ENCODE assay signal across 17 cellular contexts in genomic region chr5:72144762-72145161, GRCh38. TPM values are rescaled to one million over a fixed set of nuclear protein-coding genes. Genes with fewer than 3 reads are reported as not detected.
DNase-seq lines count a peak whose midpoint lies in the region; ATAC-seq and TF ChIP-seq lines count a peak whose summit lies in the region.
"Had no signal": no experiment of that assay in that cellular context is flagged by ENCODE, and none has a peak within 500 bp of the region (broad histone marks: within the 10 kb centered on the region; RNA-seq: fewer than 3 reads in every experiment).

No MANE protein-coding gene starts in this region.

- H3K36me3 ChIP-seq in SK-N-MC (ENCODE audit: insufficient read depth, low read length) (no peaks in the 10 kb centered on the region), tibial artery (peaks cover 0 to 9% (median 5%) of the 10 kb centered on the region in 3 donors)

- peak overlapping the region; percentile 56 for H3K27ac ChIP-seq in SK-N-MC
- peak overlapping the region in 58 of 59 donors; percentile 34 to 93 (median 83) for H3K27ac ChIP-seq in dorsolateral prefrontal cortex
- peak overlapping the region; percentile 82 to 87 for H3K27ac ChIP-seq in tibial artery
- H3K27ac ChIP-seq: BLaER1 treated with 17β-estradiol and CSF1 and Interleukin-3, amounts not matched to agents 10 nM and 100 nM; psoas muscle had no signal

- H3K4me3 ChIP-seq in SK-N-MC: no peak overlapping the region
- peak overlapping the region in 3 of 59 donors; percentile 5 to 26 (median 6) for H3K4me3 ChIP-seq in dorsolateral prefrontal cortex
- H3K4me3 ChIP-seq in tibial artery: no peak overlapping the region
- H3K4me3 ChIP-seq: BLaER1 treated with 17β-estradiol and CSF1 and Interleukin-3, amounts not matched to agents 10 nM and 100 nM; psoas muscle had no signal

- no peaks in the 10 kb centered on the region for H3K9me3 Mint-ChIP-seq in neural crest cell
- H3K9me3 Mint-ChIP-seq: activated naive CD8-positive, alpha-beta T cell treated with anti-CD3 and anti-CD28 coated beads, Interleukin-2, amount 10 ng/mL, durations not matched to agents 7 days and 5 days; activated T-cell treated with anti-CD3 and anti-CD28 coated beads, Interleukin-2, amount 50 U/mL, for 4 hours; stimulated activated naive CD8-positive, alpha-beta T cell treated with anti-CD3 and anti-CD28 coated beads, Interleukin-15, amount 100 ng/mL, for 72 hours had no signal

- H3K4me3 Mint-ChIP-seq in neural crest cell: peak overlapping the region; percentile 9
- H3K4me3 Mint-ChIP-seq: activated naive CD8-positive, alpha-beta T cell treated with anti-CD3 and anti-CD28 coated beads, Interleukin-2, amount 10 ng/mL, durations not matched to agents 7 days and 5 days; activated T-cell treated with anti-CD3 and anti-CD28 coated beads, Interleukin-2, amount 50 U/mL, for 4 hours; stimulated activated naive CD8-positive, alpha-beta T cell treated with anti-CD3 and anti-CD28 coated beads, Interleukin-15, amount 100 ng/mL, for 72 hours had no signal

- peaks cover 0 to 99% (median 73%) of the 10 kb centered on the region in 4 donors for H3K4me1 ChIP-seq in tibial artery
- H3K4me1 ChIP-seq: BLaER1 treated with 17β-estradiol and CSF1 and Interleukin-3, amounts not matched to agents 10 nM and 100 nM; psoas muscle had no signal

- peaks cover 75% of the 10 kb centered on the region for H3K4me1 Mint-ChIP-seq in neural crest cell
- H3K4me1 Mint-ChIP-seq: stimulated activated naive CD8-positive, alpha-beta T cell treated with anti-CD3 and anti-CD28 coated beads, Interleukin-15, amount 100 ng/mL, for 72 hours had no signal

- no peak for ATAC-seq in HG03378 (IDR thresholded peaks at IDR 0.05; ENCODE audit: unreplicated experiment)
- ATAC-seq: activated T-cell treated with anti-CD3 and anti-CD28 coated beads, Interleukin-2, amount 50 U/mL, for 4 hours; psoas muscle; stimulated activated naive CD8-positive, alpha-beta T cell treated with anti-CD3 and anti-CD28 coated beads, Interleukin-15, amount 100 ng/mL, for 72 hours had no signal

- intact Hi-C loops in dorsolateral prefrontal cortex (cut with DNase I) (loop anchor here in 1 of 2 donors (5.0 to 10.0 kb wide), 2 partner anchors 100 to 163 kb away; no protein-coding TSS in a partner anchor), tibial artery (cut with DNase I; ENCODE audit: low total_unique reads) (loop anchor here (10.0 kb wide), 1 partner anchor 160 kb away; no protein-coding TSS in a partner anchor)

- TF ChIP-seq CTCF in dorsolateral prefrontal cortex (IDR thresholded peaks at IDR 0.05 in 54 of 56, conservative IDR thresholded peaks at IDR 0.05 in 2 of 56; ENCODE audit: low read depth in 1 of 56, partially characterized antibody in 56 of 56) (peak in 10 of 56 donors; percentile 8 to 45 (median 20)), neural crest cell (conservative IDR thresholded peaks at IDR 0.05) (no peak), tibial artery (IDR thresholded peaks at IDR 0.05) (no peak)

- no peak overlapping the region for H3K27ac Mint-ChIP-seq in neural crest cell (ENCODE audit: unreplicated experiment)
- H3K27ac Mint-ChIP-seq: activated naive CD8-positive, alpha-beta T cell treated with anti-CD3 and anti-CD28 coated beads, Interleukin-2, amount 10 ng/mL, durations not matched to agents 7 days and 5 days; stimulated activated naive CD8-positive, alpha-beta T cell treated with anti-CD3 and anti-CD28 coated beads, Interleukin-15, amount 100 ng/mL, for 72 hours had no signal

- H3K27me3 Mint-ChIP-seq in neural crest cell (ENCODE audit: low read depth): no peaks in the 10 kb centered on the region

- H3K9ac ChIP-seq in SK-N-MC (ENCODE audit: insufficient read length): no peak overlapping the region
- H3K9ac ChIP-seq: BLaER1 treated with 17β-estradiol and CSF1 and Interleukin-3, amounts not matched to agents 10 nM and 100 nM had no signal

- H3K9me3 ChIP-seq in SK-N-MC (ENCODE audit: low read depth, low read length): no peaks in the 10 kb centered on the region
- H3K9me3 ChIP-seq in tibial artery: no peaks in the 10 kb centered on the region
- H3K9me3 ChIP-seq: BLaER1 treated with 17β-estradiol and CSF1 and Interleukin-3, amounts not matched to agents 10 nM and 100 nM; psoas muscle had no signal

- H3K27me3 ChIP-seq in dorsolateral prefrontal cortex (no peaks in the 10 kb centered on the region), tibial artery (no peaks in the 10 kb centered on the region)
- H3K27me3 ChIP-seq: BLaER1 treated with 17β-estradiol and CSF1 and Interleukin-3, amounts not matched to agents 10 nM and 100 nM had no signal

- DNase-seq in SK-N-MC (ENCODE audit: low read depth, low spot score): no peak
- peak in 2 of 10 donors; percentile 43 to 58 for DNase-seq in dorsolateral prefrontal cortex
- DNase-seq in neural crest cell (ENCODE audit: low read depth, low spot score): no peak
- DNase-seq in tibial artery: no peak
- DNase-seq in effector CD8-positive, alpha-beta T cell (lab: John Stamatoyannopoulos, UW): no peak
- no peak for DNase-seq in stimulated activated CD4-positive, alpha-beta T cell treated with anti-CD3 and anti-CD28 coated beads, Interleukin-15, amount 100 ng/mL, for 24 hours
- DNase-seq: activated CD4-positive, alpha-beta T cell treated with anti-CD3 and anti-CD28 coated beads, Interleukin-2, amount 50 U/mL, for 48 hours; activated naive CD8-positive, alpha-beta T cell treated with anti-CD3 and anti-CD28 coated beads, Interleukin-2, amount 10 ng/mL, durations not matched to agents 7 days and 5 days; activated T-cell treated with anti-CD3 and anti-CD28 coated beads, Interleukin-2, amount 50 U/mL, for 4 hours; foreskin melanocyte; KBM-7; NCI-H2081; NCI-H69; psoas muscle; stimulated activated naive CD8-positive, alpha-beta T cell treated with anti-CD3 and anti-CD28 coated beads, Interleukin-15, amount 100 ng/mL, for 72 hours had no signal

- H3K36me3 Mint-ChIP-seq in neural crest cell (ENCODE audit: low read depth): peaks cover 25% of the 10 kb centered on the region
- H3K36me3 Mint-ChIP-seq: activated naive CD8-positive, alpha-beta T cell treated with anti-CD3 and anti-CD28 coated beads, Interleukin-2, amount 10 ng/mL, durations not matched to agents 7 days and 5 days had no signal

RNA-seq across cellular contexts. Expression of gene MAP1B, which starts 37.5 kb away (rescaled TPM):
- total RNA-seq in dorsolateral prefrontal cortex: 1,000 to 10,000 TPM in 95 of 120 experiments, 100 to 1,000 TPM in 25; 523 to 1,758 (median 1,258) TPM
- 256 and 266 TPM in 2 replicates for total RNA-seq in neural crest cell
- total RNA-seq: activated naive CD8-positive, alpha-beta T cell treated with anti-CD3 and anti-CD28 coated beads, Interleukin-2, amount 10 ng/mL, durations not matched to agents 7 days and 5 days had no signal
